ENCODE assay signal across 18 cellular contexts in the genomic region with DNA sequence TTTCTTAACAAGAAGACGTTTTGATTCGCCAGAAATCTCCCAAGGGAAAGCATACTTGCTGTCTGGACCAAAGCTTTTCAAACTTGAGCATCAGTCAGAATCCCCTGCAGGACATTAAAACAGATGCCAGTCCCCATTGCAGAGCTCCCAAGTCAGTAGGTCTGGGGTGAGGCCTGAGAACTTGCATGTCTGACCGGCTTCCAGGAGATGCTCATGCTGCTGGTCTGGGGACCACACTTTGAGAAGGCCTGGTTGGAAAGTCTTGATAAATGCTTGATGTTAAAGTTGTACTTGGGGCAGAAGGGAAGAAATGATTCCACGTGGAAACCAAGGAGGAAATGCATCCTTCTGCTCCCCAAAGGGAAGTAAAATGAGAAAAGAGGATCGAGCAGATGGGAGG. TPM values are rescaled to one million over a fixed set of nuclear protein-coding genes. Genes with fewer than 3 reads are reported as not detected.
DNase-seq lines count a peak whose midpoint lies in the region; TF ChIP-seq lines count a peak whose summit lies in the region.
"Had no signal": no experiment of that assay in that cellular context is flagged by ENCODE, and none has a peak within 500 bp of the region (broad histone marks: within the 10 kb centered on the region; RNA-seq: fewer than 3 reads in every experiment).

No MANE protein-coding gene starts in this region.

- no peaks in the 10 kb centered on the region for H3K36me3 Mint-ChIP-seq in type B pancreatic cell
- H3K36me3 Mint-ChIP-seq: CD4-positive, CD25-positive, alpha-beta regulatory T cell had no signal

- no peaks in the 10 kb centered on the region for H3K36me3 ChIP-seq in ovary

- H3K9me3 Mint-ChIP-seq in type B pancreatic cell, result no peaks in the 10 kb centered on the region

- 70 to 73% (median 73%) methylated on average over 5 of the region's 5 CpGs for WGBS in ovary, 3 donors

- no peak overlapping the region for H3K4me3 Mint-ChIP-seq in type B pancreatic cell
- H3K4me3 Mint-ChIP-seq: CD4-positive, CD25-positive, alpha-beta regulatory T cell had no signal

- intact Hi-C loops in ovary (cut with DNase I), result no loop called here

- DNase-seq in HuH-7 (ENCODE audit: low spot score) (peak; percentile 3), germinal center (ENCODE audit: low spot score) (peak; percentile 0), type B pancreatic cell (ENCODE audit: extremely low spot score, unreplicated experiment) (no peak), MV-4-11 (lab: John Stamatoyannopoulos, UW) (no peak), EL (no peak), ovary (no peak)
- DNase-seq: CD4-positive, CD25-positive, alpha-beta regulatory T cell; GOT3; HCEC 1CT; IMR-90; KG1; NCI-H1417 treated with DMSO at 0.1 percent for 48 hours; NCI-H187; NCI-H2171 treated with DMSO at 0.1 percent for 48 hours had no signal

- TF ChIP-seq EP300 in ovary (IDR thresholded peaks at IDR 0.05), result no peak

- no peaks in the 10 kb centered on the region for H3K4me1 ChIP-seq in ovary (ENCODE audit: insufficient read depth)

- peaks cover 3% of the 10 kb centered on the region for H3K27me3 Mint-ChIP-seq in type B pancreatic cell

- no peaks in the 10 kb centered on the region for H3K4me1 Mint-ChIP-seq in type B pancreatic cell (ENCODE audit: unreplicated experiment)
- H3K4me1 Mint-ChIP-seq: CD4-positive, CD25-positive, alpha-beta regulatory T cell had no signal

- peak overlapping the region; percentile 56 for H3K27ac Mint-ChIP-seq in type B pancreatic cell

- H3K9me3 ChIP-seq in ovary, result no peaks in the 10 kb centered on the region

- peak overlapping the region; percentile 71 for H3K27ac ChIP-seq in C4-2B
- H3K27ac ChIP-seq in ovary, result no peak overlapping the region
- H3K27ac ChIP-seq: RWPE1 had no signal

- TF ChIP-seq POLR2A in ovary (IDR thresholded peaks at IDR 0.05), result no peak

- no peak overlapping the region for H3K4me3 ChIP-seq in ovary

- no peaks in the 10 kb centered on the region for H3K27me3 ChIP-seq in ovary

- TF ChIP-seq CTCF in C4-2B (conservative IDR thresholded peaks at IDR 0.05) (no peak), type B pancreatic cell (conservative IDR thresholded peaks at IDR 0.05) (no peak), ovary (IDR thresholded peaks at IDR 0.05) (no peak)

RNA-seq across cellular contexts. Expression of a gene that starts 24.3 kb away (rescaled TPM):
- total RNA-seq in type B pancreatic cell (ENCODE audit: low replicate concordance) (not detected in 2 replicates), ovary (under 1 TPM in 1 of 7 donors, not detected in 6; 0.23 TPM)
- polyA plus RNA-seq in ovary, result under 1 TPM in 1 of 2 donors, not detected in 1; 0.15 TPM
- total RNA-seq: CD4-positive, CD25-positive, alpha-beta regulatory T cell; G401; OCI-LY7 had no signal
- polyA plus RNA-seq: CD4-positive, CD25-positive, alpha-beta regulatory T cell had no signal

Comparison
In these comparisons a context has a peak if more than half of its experiments do, and no peak if none do; other contexts are left out.
1. DNase-seq: peak in HuH-7 (single experiment) and germinal center (single experiment); none in type B pancreatic cell (single experiment), MV-4-11 (single experiment), EL (single experiment) and ovary (0 of 5).